In genomic region chr4:98932539-98932938, GRCh38 we compare ENCODE assay signal across 12 cellular contexts. TPM values are rescaled to one million over a fixed set of nuclear protein-coding genes. Genes with fewer than 3 reads are reported as not detected.
A peak's percentile ranks its signal among the peaks of the same experiment; 100 is the strongest.
DNase-seq lines count a peak whose midpoint lies in the region; ATAC-seq and TF ChIP-seq lines count a peak whose summit lies in the region.
"Had no signal": no experiment of that assay in that cellular context is flagged by ENCODE, and none has a peak within 500 bp of the region (broad histone marks: within the 10 kb centered on the region; RNA-seq: fewer than 3 reads in every experiment).

No MANE protein-coding gene starts in this region.

- peaks cover 48% of the 10 kb centered on the region for H3K9me3 Mint-ChIP-seq in nephron progenitor cell
- H3K9me3 Mint-ChIP-seq in activated CD8-positive, alpha-beta T cell treated with anti-CD3 and anti-CD28 coated beads, Interleukin-2, amount 10 ng/mL, durations not matched to agents 7 days and 5 days (ENCODE audit: insufficient read depth): no peaks in the 10 kb centered on the region

- in situ Hi-C loops in IMR-90 (cut with MboI; ENCODE audit: low sequenced_read_pairs): no loop called here

- H4K20me1 ChIP-seq in IMR-90 (ENCODE audit: insufficient read depth, low read length): peaks cover 9% of the 10 kb centered on the region; the same call in 1 of the 2 replicates

- H3K23ac ChIP-seq in IMR-90 (ENCODE audit: low read depth, low read length): no peak overlapping the region

- H3K18ac ChIP-seq in IMR-90 (ENCODE audit: low read depth, low read length): no peak overlapping the region

- peaks cover 12% of the 10 kb centered on the region for H3K4me1 Mint-ChIP-seq in nephron progenitor cell
- H3K4me1 Mint-ChIP-seq in activated CD8-positive, alpha-beta T cell treated with anti-CD3 and anti-CD28 coated beads, Interleukin-2, amount 10 ng/mL, durations not matched to agents 7 days and 5 days (ENCODE audit: low read depth): peaks cover 33% of the 10 kb centered on the region

- no peak for TF ChIP-seq POLR2A in IMR-90 (IDR thresholded peaks at IDR 0.05; ENCODE audit: low read depth, low read length)
- no peak for TF ChIP-seq POLR2A in sigmoid colon (IDR thresholded peaks at IDR 0.05)

- no peak overlapping the region for H3K56ac ChIP-seq in IMR-90 (ENCODE audit: extremely low read depth, insufficient read depth, low read length)

- H4K8ac ChIP-seq in IMR-90 (ENCODE audit: low read depth in 2 of 2, low read length in 2 of 2): no peak overlapping the region; a peak in 1 of 4 replicates

- H2AK9ac ChIP-seq in IMR-90 (replicated peaks; ENCODE audit: low read depth, low read length, poor library complexity): no peak overlapping the region

- no peak overlapping the region for H2AK5ac ChIP-seq in IMR-90 (ENCODE audit: low read depth, low read length)

- H2BK15ac ChIP-seq in IMR-90 (ENCODE audit: low read depth, low read length): no peak overlapping the region

- no CpG with 5 or more reads among the region's 3 CpGs for WGBS in IMR-90 (ENCODE audit: extremely low coverage in 2 of 2, insufficient read length in 1 of 2), 2 experiments
- WGBS in sigmoid colon, 2 donors: 9 to 16% methylated on average over 3 of the region's 3 CpGs

- H3K36me3 ChIP-seq in IMR-90 (ENCODE audit: control insufficient read depth, insufficient read depth, low read length): no peaks in the 10 kb centered on the region
- H3K36me3 ChIP-seq in adipocyte (ENCODE audit: control insufficient read depth, insufficient read depth, low read length, severe bottlenecking): no peaks in the 10 kb centered on the region
- H3K36me3 ChIP-seq in sigmoid colon: no peaks in the 10 kb centered on the region

- H3K9ac ChIP-seq in IMR-90 (ENCODE audit: low read depth, low read length) (no peak overlapping the region), adipocyte (ENCODE audit: low read length) (no peak overlapping the region)
- H3K9ac ChIP-seq: KMS-11 had no signal

- no peak overlapping the region for H3K27ac ChIP-seq in IMR-90 (ENCODE audit: insufficient read depth, low read length)
- no peak overlapping the region for H3K27ac ChIP-seq in sigmoid colon
- H3K27ac ChIP-seq: KMS-11 had no signal

- H2BK120ac ChIP-seq in IMR-90 (ENCODE audit: low read depth, low read length): no peak overlapping the region

- no peak overlapping the region for H3K4me3 Mint-ChIP-seq in nephron progenitor cell
- H3K4me3 Mint-ChIP-seq in activated CD8-positive, alpha-beta T cell treated with anti-CD3 and anti-CD28 coated beads, Interleukin-2, amount 10 ng/mL, durations not matched to agents 7 days and 5 days: no peak overlapping the region

- no peak overlapping the region for H3K4me3 ChIP-seq in GM12865 (ENCODE audit: low read depth, low read length)
- H3K4me3 ChIP-seq in IMR-90 (ENCODE audit: insufficient read depth, low read depth, low read length): no peak overlapping the region
- no peak overlapping the region for H3K4me3 ChIP-seq in adipocyte (ENCODE audit: low read length)
- no peak overlapping the region for H3K4me3 ChIP-seq in sigmoid colon

- no peak overlapping the region for H2BK20ac ChIP-seq in IMR-90 (ENCODE audit: low read depth, low read length)

- TF ChIP-seq EP300 in sigmoid colon (IDR thresholded peaks at IDR 0.05): no peak

- BruUV-seq in IMR-90 (replicated peaks; lab: Mats Ljungman, UMichigan): no TSS peak

- H3K9me3 ChIP-seq in IMR-90 (ENCODE audit: control insufficient read depth, insufficient read depth, low read length) (no peaks in the 10 kb centered on the region), adipocyte (ENCODE audit: control insufficient read depth, low read length) (no peaks in the 10 kb centered on the region), sigmoid colon (no peaks in the 10 kb centered on the region)

- no peak overlapping the region for H4K5ac ChIP-seq in IMR-90 (ENCODE audit: low read depth, low read length)

- H3K4ac ChIP-seq in IMR-90 (ENCODE audit: low read depth, low read length): no peak overlapping the region

- H3K27me3 Mint-ChIP-seq in nephron progenitor cell (ENCODE audit: low read depth, poor library complexity): peaks cover 5% of the 10 kb centered on the region
- no peaks in the 10 kb centered on the region for H3K27me3 Mint-ChIP-seq in activated CD8-positive, alpha-beta T cell treated with anti-CD3 and anti-CD28 coated beads, Interleukin-2, amount 10 ng/mL, durations not matched to agents 7 days and 5 days (ENCODE audit: low read depth)

- H3K4me2 ChIP-seq in IMR-90 (ENCODE audit: low read depth, low read length): no peak overlapping the region
- H3K4me2 ChIP-seq: KMS-11 had no signal

- no peak overlapping the region for H4K91ac ChIP-seq in IMR-90 (ENCODE audit: insufficient read depth, low read depth, low read length)

- CTCF ChIA-PET in IMR-90 (lab: Yijun Ruan, JAX): no interaction called here
- CTCF ChIA-PET in activated CD8-positive, alpha-beta T cell treated with anti-CD3 and anti-CD28 coated beads, Interleukin-2, amount 10 ng/mL, durations not matched to agents 7 days and 5 days (lab: Charles Lee): interaction anchor here (1.9 kb wide), 1 partner anchor 63 kb away, joined by 8 read pairs; the partner anchor contains the start of gene METAP1

- no peak overlapping the region for H3K14ac ChIP-seq in IMR-90 (replicated peaks; ENCODE audit: low read depth, low read length)

- H3K9me1 ChIP-seq in IMR-90 (ENCODE audit: insufficient read depth, low read length): no peaks in the 10 kb centered on the region

- no peak for ATAC-seq in IMR-90 (ENCODE audit: low read depth)
- ATAC-seq in activated CD8-positive, alpha-beta T cell treated with anti-CD3 and anti-CD28 coated beads, Interleukin-2, amount 10 ng/mL, durations not matched to agents 7 days and 5 days: no peak

- peaks cover 0 to 5% of the 10 kb centered on the region in 2 experiments; a peak in 1 of 4 replicates for H3K79me1 ChIP-seq in IMR-90 (ENCODE audit: low read depth in 1 of 2, low read length in 2 of 2)

- no peak overlapping the region for H2BK5ac ChIP-seq in IMR-90 (ENCODE audit: low read depth, low read length, poor library complexity, severe bottlenecking)

- DNase-seq in GM12865 (ENCODE audit: low read depth) (peak; percentile 57), IMR-90 (peak; percentile 69), adipocyte (ENCODE audit: low read depth) (peak; percentile 24), myocyte (ENCODE audit: low read depth) (peak; percentile 75), sigmoid colon (no peak), nephron progenitor cell (no peak), amygdala (lab: John Stamatoyannopoulos, UW) (no peak)
- no peak for DNase-seq in activated CD8-positive, alpha-beta T cell treated with anti-CD3 and anti-CD28 coated beads, Interleukin-2, amount 10 ng/mL, durations not matched to agents 7 days and 5 days
- DNase-seq: activated T-cell treated with anti-CD3 and anti-CD28 coated beads for 4 hours, DMS 273 treated with DMSO at 0.1 percent for 48 hours, NCI-H526 had no signal

- dilution Hi-C loops in IMR-90 (cut with HindIII; ENCODE audit: low sequenced_read_pairs, unreplicated experiment): no loop called here

- no peaks in the 10 kb centered on the region for H3K27me3 ChIP-seq in IMR-90 (ENCODE audit: control insufficient read depth, insufficient read depth, low read length)
- no peaks in the 10 kb centered on the region for H3K27me3 ChIP-seq in adipocyte (replicated peaks; ENCODE audit: control insufficient read depth, insufficient read depth, low read length)
- H3K27me3 ChIP-seq in sigmoid colon: no peaks in the 10 kb centered on the region

- no peak for TF ChIP-seq RAD21 in IMR-90 (IDR thresholded peaks at IDR 0.05; ENCODE audit: low read length)

- H3K4me1 ChIP-seq in IMR-90 (ENCODE audit: control insufficient read depth, insufficient read depth, low read length) (peaks cover 3% of the 10 kb centered on the region; the same call in 1 of the 2 replicates), adipocyte (ENCODE audit: control insufficient read depth, insufficient read depth, low read length) (peaks cover 14% of the 10 kb centered on the region), sigmoid colon (peaks cover 0 to 15% (median 10%) of the 10 kb centered on the region in 4 donors)

- no peak for TF ChIP-seq CTCF in GM12865 (IDR thresholded peaks at IDR 0.05; ENCODE audit: insufficient read depth, low read depth, low read length, missing control alignments)
- no peak for TF ChIP-seq CTCF in IMR-90 (conservative IDR thresholded peaks at IDR 0.05; ENCODE audit: low read depth, low read length)
- TF ChIP-seq CTCF in sigmoid colon (IDR thresholded peaks at IDR 0.05): no peak
- no peak for TF ChIP-seq CTCF in nephron progenitor cell (IDR thresholded peaks at IDR 0.05)

- H3K36me3 Mint-ChIP-seq in nephron progenitor cell (ENCODE audit: low read depth): peaks cover 14% of the 10 kb centered on the region
- peaks cover 15% of the 10 kb centered on the region for H3K36me3 Mint-ChIP-seq in activated CD8-positive, alpha-beta T cell treated with anti-CD3 and anti-CD28 coated beads, Interleukin-2, amount 10 ng/mL, durations not matched to agents 7 days and 5 days (ENCODE audit: low read depth)

- no peak overlapping the region for H3K27ac Mint-ChIP-seq in nephron progenitor cell
- H3K27ac Mint-ChIP-seq in activated CD8-positive, alpha-beta T cell treated with anti-CD3 and anti-CD28 coated beads, Interleukin-2, amount 10 ng/mL, durations not matched to agents 7 days and 5 days: no peak overlapping the region

- intact Hi-C loops in IMR-90 (cut with micrococcal nuclease): no loop called here
- intact Hi-C loops in sigmoid colon (cut with DNase I): no loop called here

- H2AFZ ChIP-seq in IMR-90 (replicated peaks; ENCODE audit: low read length, poor library complexity): no peak overlapping the region

- POLR2A ChIA-PET in IMR-90 (lab: Charles Lee; ENCODE audit: unreplicated experiment): no interaction called here
- POLR2A ChIA-PET in activated CD8-positive, alpha-beta T cell treated with anti-CD3 and anti-CD28 coated beads, Interleukin-2, amount 10 ng/mL, durations not matched to agents 7 days and 5 days (lab: Charles Lee): interaction anchor here (0.5 to 1.6 kb wide), 2 partner anchors 19 to 62 kb away, joined by 3 to 4 read pairs; partner anchors contain the start of gene METAP1

TF ChIP-seq in IMR-90, 13 proteins besides CTCF, POLR2A, EP300 and RAD21 (continues in another document):
- no peak for TF ChIP-seq BHLHE40 (IDR thresholded peaks at IDR 0.05; ENCODE audit: low read depth, low read length)
- no peak for TF ChIP-seq MAFK (IDR thresholded peaks at IDR 0.05; ENCODE audit: low read depth, low read length)

RNA-seq across cellular contexts. Expression of gene EIF4E, which starts 3.6 kb away (rescaled TPM):
- total RNA-seq in IMR-90 (2012; rRNA removed) (113 and 288 TPM in 2 replicates), myocyte (93.1 and 132 TPM in 2 replicates), sigmoid colon (10 to 100 TPM; 38.5 to 81.3 (median 65.4) TPM)
- polyA plus RNA-seq in IMR-90 (2012; rRNA removed) (69.4 and 80.4 TPM in 2 replicates), sigmoid colon (100 to 1,000 TPM in 1 of 3 donors, 10 to 100 TPM in 2; 67.3 to 115 (median 74.5) TPM)
- 6.5 and 9.4 TPM in 2 replicates for polyA plus RNA-seq in IMR-90 (2012; cell fraction: cytosol; rRNA removed)
- polyA plus RNA-seq in IMR-90 (2012; cell fraction: nucleus; rRNA removed; ENCODE audit: low replicate concordance): 2.9 and 26.4 TPM in 2 replicates
- polyA plus RNA-seq in myocyte (2012): 50.2 TPM
- 100 to 1,000 TPM; 103 to 105 TPM for total RNA-seq in activated CD8-positive, alpha-beta T cell treated with anti-CD3 and anti-CD28 coated beads, Interleukin-2, amount 10 ng/mL, durations not matched to agents 7 days and 5 days

Comparison
In these comparisons a context has a peak if more than half of its experiments do, and no peak if none do; other contexts are left out.
1. DNase-seq: peak in GM12865 (single experiment), IMR-90 (single experiment), adipocyte (single experiment) and myocyte (single experiment); none in sigmoid colon (single experiment), nephron progenitor cell (single experiment), amygdala (0 of 56) and activated CD8-positive, alpha-beta T cell treated with anti-CD3 and anti-CD28 coated beads, Interleukin-2, amount 10 ng/mL, durations not matched to agents 7 days and 5 days (single experiment).